ENCODE assay signal across 23 cellular contexts in genomic region chr20:31972481-31973386, GRCh38. TPM values are rescaled to one million over a fixed set of nuclear protein-coding genes. Genes with fewer than 3 reads are reported as not detected.
DNase-seq lines count a peak whose midpoint lies in the region; ATAC-seq and TF ChIP-seq lines count a peak whose summit lies in the region.
"Had no signal": no experiment of that assay in that cellular context is flagged by ENCODE, and none has a peak within 500 bp of the region (broad histone marks: within the 10 kb centered on the region; RNA-seq: fewer than 3 reads in every experiment).

No MANE protein-coding gene starts in this region.

- H3K27me3 Mint-ChIP-seq in HFFc6 (ENCODE audit: insufficient read depth), result peaks cover 16% of the 10 kb centered on the region

- H3K4me3 ChIP-seq in AG10803 (ENCODE audit: low read length) (no peak overlapping the region), left lung (no peak overlapping the region), ascending aorta (no peak overlapping the region)
- H3K4me3 ChIP-seq: dorsolateral prefrontal cortex, esophagus squamous epithelium, heart left ventricle, mucosa of descending colon, Peyer's patch had no signal

- H3K9me3 ChIP-seq in left lung, result no peaks in the 10 kb centered on the region
- no peaks in the 10 kb centered on the region for H3K9me3 ChIP-seq in ascending aorta
- H3K9me3 ChIP-seq: esophagus squamous epithelium, heart left ventricle, mucosa of descending colon, Peyer's patch had no signal

- H3K36me3 Mint-ChIP-seq in HFFc6 (ENCODE audit: low read depth), result no peaks in the 10 kb centered on the region

- no peak overlapping the region; the same call in 1 of the 2 replicates for H3K4me3 Mint-ChIP-seq in HFFc6
- H3K4me3 Mint-ChIP-seq: CD4-positive, alpha-beta memory T cell had no signal

- ATAC-seq in left lung (peak; percentile 19), HG03439 (IDR thresholded peaks at IDR 0.05; ENCODE audit: unreplicated experiment) (no peak)
- ATAC-seq: heart left ventricle, mucosa of descending colon, right cardiac atrium, SK-N-SH treated with all-trans-retinoic acid at 6 μM for 48 hours had no signal

- H3K27ac ChIP-seq in left lung (no peak overlapping the region), ascending aorta (no peak overlapping the region)
- H3K27ac ChIP-seq: dorsolateral prefrontal cortex, esophagus squamous epithelium, heart left ventricle, KMS-11, Peyer's patch had no signal

- no peaks in the 10 kb centered on the region for H3K36me3 ChIP-seq in left lung
- no peaks in the 10 kb centered on the region for H3K36me3 ChIP-seq in ascending aorta
- H3K36me3 ChIP-seq: esophagus squamous epithelium, heart left ventricle, Peyer's patch had no signal

- intact Hi-C loops in left lung (cut with DNase I), result no loop called here
- intact Hi-C loops in ascending aorta (cut with DNase I), result no loop called here

- H3K27me3 ChIP-seq in left lung (peaks cover 2 to 41% of the 10 kb centered on the region in 2 donors), ascending aorta (peaks cover 2% of the 10 kb centered on the region)
- H3K27me3 ChIP-seq: Peyer's patch had no signal

- peaks cover 0 to 5% of the 10 kb centered on the region in 2 donors for H3K4me1 ChIP-seq in left lung
- H3K4me1 ChIP-seq in ascending aorta, result no peaks in the 10 kb centered on the region

- H3K27ac Mint-ChIP-seq in HFFc6, result peak overlapping the region; percentile 64; the same call in 1 of the 2 replicates
- H3K27ac Mint-ChIP-seq: CD4-positive, alpha-beta memory T cell had no signal

- no peaks in the 10 kb centered on the region for H3K9me3 Mint-ChIP-seq in HFFc6

- peaks cover 16% of the 10 kb centered on the region for H3K4me1 Mint-ChIP-seq in HFFc6 (ENCODE audit: low read depth)

- TF ChIP-seq CTCF in AG10803 (conservative IDR thresholded peaks at IDR 0.05; ENCODE audit: low read length) (no peak), HFFc6 (IDR thresholded peaks at IDR 0.05) (no peak), left lung (IDR thresholded peaks at IDR 0.05) (no peak), ascending aorta (IDR thresholded peaks at IDR 0.05) (no peak)

- DNase-seq in AG10803 (ENCODE audit: low read depth), result peak; percentile 3
- DNase-seq in HFFc6, result peak; percentile 70
- DNase-seq in cerebellar cortex (ENCODE audit: low spot score), result peak; percentile 90
- no peak for DNase-seq in left lung
- no peak for DNase-seq in mesenteric fat pad (ENCODE audit: low spot score)
- DNase-seq in ascending aorta (ENCODE audit: low spot score in 2 of 2), result no peak
- no peak for DNase-seq in Ammon's horn (ENCODE audit: low spot score)
- DNase-seq: activated CD4-positive, alpha-beta T cell treated with anti-CD3 and anti-CD28 coated beads for 48 hours; activated CD8-positive, alpha-beta memory T cell treated with anti-CD3 and anti-CD28 coated beads, Interleukin-2, amount 50 U/mL, for 4 hours; activated effector memory CD4-positive, alpha-beta T cell treated with anti-CD3 and anti-CD28 coated beads, Interleukin-2, amount 50 U/mL, for 16 hours; CD4-positive, alpha-beta memory T cell; dorsolateral prefrontal cortex; esophagus squamous epithelium; heart left ventricle; mucosa of descending colon; NCI-H1105; occipital lobe; Peyer's patch; right cardiac atrium had no signal

RNA-seq across cellular contexts. Expression of gene XKR7, which starts 4.8 kb away (rescaled TPM):
- total RNA-seq in HFFc6 (2021; fragmentation: NEBNext Ultra II Directional; extraction: Animal tissue kit (Norgen Biotek cat#: 25700)), result not detected
- under 1 TPM in 1 of 2 donors, not detected in 1; 0.05 TPM for total RNA-seq in left lung
- total RNA-seq in mesenteric fat pad, result not detected
- not detected for total RNA-seq in ascending aorta
- total RNA-seq: A673; CD4-positive, alpha-beta memory T cell; esophagus squamous epithelium; heart left ventricle; right cardiac atrium had no signal

RNA-seq across cellular contexts. Expression of gene PDRG1, which starts 20.9 kb away (rescaled TPM):
- total RNA-seq in HFFc6 (2021; fragmentation: NEBNext Ultra II Directional; extraction: Animal tissue kit (Norgen Biotek cat#: 25700)), result 10 to 100 TPM; 12.2 to 17.1 (median 13.1) TPM
- total RNA-seq in left lung (10 to 100 TPM in 1 of 2 donors, 1 to 10 TPM in 1; 9.1 to 10.5 TPM), mesenteric fat pad (5.9 TPM), ascending aorta (1.7 TPM)

RNA-seq across cellular contexts. Expression of gene CCM2L, which starts 37.5 kb away (rescaled TPM):
- total RNA-seq in HFFc6 (2021; fragmentation: NEBNext Ultra II Directional; extraction: Animal tissue kit (Norgen Biotek cat#: 25700)), result not detected
- total RNA-seq in left lung (10 to 100 TPM in 1 of 2 donors, 1 to 10 TPM in 1; 6.8 to 13.5 TPM), mesenteric fat pad (10.4 TPM), ascending aorta (38.6 TPM)
- total RNA-seq: A673; CD4-positive, alpha-beta memory T cell had no signal

Comparison
In these comparisons a context has a peak if more than half of its experiments do, and no peak if none do; other contexts are left out.
1. DNase-seq: peak in AG10803 (single experiment), HFFc6 (single experiment) and cerebellar cortex (single experiment); none in left lung (0 of 2), mesenteric fat pad (single experiment), ascending aorta (0 of 2) and Ammon's horn (single experiment).
2. RNA of gene CCM2L, which starts 37.5 kb away (total RNA-seq): 38.6 TPM in ascending aorta (single experiment), 6.8 to 13.5 TPM in left lung and 10.4 TPM in mesenteric fat pad (single experiment); not detected in HFFc6; every median in the first group is over 4 times any median in the second.